ENCODE assay signal across 17 cellular contexts in genomic region chr5:177590406-177590805, GRCh38.
"Had no signal": no experiment of that assay in that cellular context is flagged by ENCODE, and none has a peak within 500 bp of the region (broad histone marks: within the 10 kb centered on the region; RNA-seq: fewer than 3 reads in every experiment).

No MANE protein-coding gene starts in this region.

- DNase-seq: IMR-90, Kasumi-1, NCI-H1092, NCI-H1105 treated with DMSO at 0.1 percent for 48 hours, NCI-H1417 treated with DMSO at 0.1 percent for 48 hours, NCI-H146, NCI-H1694 treated with DMSO at 0.1 percent for 48 hours, NCI-H1930, NCI-H2081, NCI-H2107, NCI-H2227 treated with DMSO at 0.1 percent for 48 hours, NCI-H524 treated with DMSO at 0.1 percent for 48 hours, NCI-H69, NCI-H774, PC-3, SHP77 had no signal

- H3K4me3 ChIP-seq: K562 had no signal
